ENCODE assay signal across 8 cellular contexts in genomic region chr4:77203380-77204197, GRCh38. TPM values are rescaled to one million over a fixed set of nuclear protein-coding genes. Genes with fewer than 3 reads are reported as not detected.
DNase-seq lines count a peak whose midpoint lies in the region; ATAC-seq and TF ChIP-seq lines count a peak whose summit lies in the region.

No MANE protein-coding gene starts in this region.

- H4K20me1 ChIP-seq in H9 (ENCODE audit: control insufficient read depth, insufficient read depth, insufficient read length), result no peaks in the 10 kb centered on the region

- H2BK15ac ChIP-seq in H9 (ENCODE audit: low read depth, low read length), result no peak overlapping the region; the same call in 1 of the 2 replicates

- H3K4me1 ChIP-seq in H9 (ENCODE audit: insufficient read depth, low read length), result 0 out of 2 replicates have a peak, but pooled peaks cover 3% of the 10 kb centered on the region

- H2AK5ac ChIP-seq in H9 (ENCODE audit: insufficient read length, low read length), result no peak overlapping the region

- H3K9ac ChIP-seq in H9 (ENCODE audit: extremely low read depth, insufficient read length, low read length), result no peak overlapping the region

- H3K27me3 ChIP-seq in H9 (ENCODE audit: insufficient read depth, low read length) (no peaks in the 10 kb centered on the region), kidney epithelial cell (ENCODE audit: control insufficient read depth, insufficient read depth, low read length) (no peaks in the 10 kb centered on the region)

- H3K4me1 Mint-ChIP-seq in H9, result no peaks in the 10 kb centered on the region

- no CpG with 5 or more reads among the region's 8 CpGs for WGBS in H9 (ENCODE audit: extremely low coverage, insufficient read length, low lambda C conversion rate)

- H2BK120ac ChIP-seq in H9 (ENCODE audit: low read depth, low read length, poor library complexity, severe bottlenecking), result no peak overlapping the region

- no peaks in the 10 kb centered on the region for H3K79me2 ChIP-seq in H9 (ENCODE audit: insufficient read depth, low read length)

- peaks cover 5% of the 10 kb centered on the region for H3K27me3 Mint-ChIP-seq in H9 (ENCODE audit: low read depth)

- H3K36me3 ChIP-seq in kidney epithelial cell (ENCODE audit: control insufficient read depth, insufficient read depth, low read length), result no peaks in the 10 kb centered on the region

- peak; percentile 88 for TF ChIP-seq CTCF in H9 (conservative IDR thresholded peaks at IDR 0.05)
- TF ChIP-seq CTCF in kidney epithelial cell (IDR thresholded peaks at IDR 0.05; ENCODE audit: insufficient read depth, low read length, poor library complexity, severe bottlenecking), result peak; percentile 82

- H3K18ac ChIP-seq in H9 (ENCODE audit: insufficient read length, low read depth, low read length), result no peak overlapping the region

- no peak overlapping the region for H3K4ac ChIP-seq in H9 (ENCODE audit: low read depth, low read length)

- DNase-seq in GM03348 (ENCODE audit: low spot score) (peak; percentile 79), H9 (peak; percentile 77), NCI-H146 (lab: John Stamatoyannopoulos, UW) (peak; percentile 73), caudate nucleus (lab: John Stamatoyannopoulos, UW) (peak in 49 of 61 donors; percentile 1 to 72 (median 27)), kidney epithelial cell (ENCODE audit: low read depth) (peak; percentile 51)
- peak; percentile 33 to 53 (median 40) for DNase-seq in activated CD4-positive, CD25-positive, alpha-beta regulatory T cell (lab: John Stamatoyannopoulos, UW)
- peak; percentile 60 to 64 for DNase-seq in stimulated activated CD4-positive, alpha-beta T cell treated with anti-CD3 and anti-CD28 coated beads, Interleukin-2, amount 100 ng/mL, for 48 hours

- no peak overlapping the region for H4K8ac ChIP-seq in H9 (replicated peaks; ENCODE audit: insufficient read length, low read depth, low read length)

- no peaks in the 10 kb centered on the region for H3K9me3 Mint-ChIP-seq in H9

- no peak overlapping the region for H3T11ph ChIP-seq in H9 (ENCODE audit: low read length)

- no peak overlapping the region for H3K4me2 ChIP-seq in H9 (ENCODE audit: insufficient read depth, insufficient read length, low read length)

- H2BK12ac ChIP-seq in H9 (ENCODE audit: insufficient read length, low read depth, low read length), result no peak overlapping the region

- no peak overlapping the region for H2BK20ac ChIP-seq in H9 (ENCODE audit: low read depth, low read length, poor library complexity, severe bottlenecking)

- no peak overlapping the region for H3K14ac ChIP-seq in H9 (ENCODE audit: insufficient read depth, low read length)

- no peak overlapping the region for H2AFZ ChIP-seq in H9 (ENCODE audit: low read length)

- no peaks in the 10 kb centered on the region for H3K23me2 ChIP-seq in H9 (ENCODE audit: insufficient read length, low read depth, low read length, poor library complexity, severe bottlenecking)

- no peaks in the 10 kb centered on the region for H3K79me1 ChIP-seq in H9 (ENCODE audit: insufficient read depth, low read depth, low read length, poor library complexity, severe bottlenecking)

- H4K91ac ChIP-seq in H9 (ENCODE audit: insufficient read length, low read depth, low read length), result no peak overlapping the region

- no peak overlapping the region for H3K56ac ChIP-seq in H9 (ENCODE audit: insufficient read length, low read depth, low read length)

- H4K5ac ChIP-seq in H9 (ENCODE audit: insufficient read length, low read depth, low read length), result no peak overlapping the region

- H3K9me3 ChIP-seq in H9 (ENCODE audit: control insufficient read depth, low read depth, low read length), result no peaks in the 10 kb centered on the region

- H3K4me3 Mint-ChIP-seq in H9, result no peak overlapping the region

- H3K27ac ChIP-seq in H9 (ENCODE audit: insufficient read length, low read depth, low read length) (no peak overlapping the region), caudate nucleus (ENCODE audit: low read depth, low read length) (no peak overlapping the region)

- no peak overlapping the region for H2BK5ac ChIP-seq in H9 (ENCODE audit: insufficient read length, low read length)

- no peak overlapping the region for H3K4me3 ChIP-seq in kidney epithelial cell (ENCODE audit: low read depth, low read length)

- no peak overlapping the region for H3K23ac ChIP-seq in H9 (ENCODE audit: insufficient read length, low read depth, low read length)

- no peaks in the 10 kb centered on the region for H3K36me3 Mint-ChIP-seq in H9 (ENCODE audit: insufficient read depth in 1 of 3, low read depth in 3 of 3)

- H3K27ac Mint-ChIP-seq in H9, result no peak overlapping the region

- ATAC-seq in HG03139 (IDR thresholded peaks at IDR 0.05; ENCODE audit: unreplicated experiment), result no peak

RNA-seq across cellular contexts. Expression of gene CCNG2, which starts 46.6 kb away (rescaled TPM):
- total RNA-seq in H9 (2021) (9.9 and 10.6 TPM in 2 replicates), kidney epithelial cell (27.1 and 29.4 TPM in 2 replicates)

Comparison
In these comparisons a context has a peak if more than half of its experiments do, and no peak if none do; other contexts are left out.
1. DNase-seq: peak in every context shown above with its lines; median percentile 79 in GM03348; 77 in H9; 73 in NCI-H146; 62 in stimulated activated CD4-positive, alpha-beta T cell treated with anti-CD3 and anti-CD28 coated beads, Interleukin-2, amount 100 ng/mL, for 48 hours; 51 in kidney epithelial cell; 40 in activated CD4-positive, CD25-positive, alpha-beta regulatory T cell; 27 in caudate nucleus.